14 cellular contexts compared by ENCODE assay signal in genomic region chr2:44580875-44581515, GRCh38.
DNase-seq lines count a peak whose midpoint lies in the region; ATAC-seq lines count a peak whose summit lies in the region.
"Had no signal": no experiment of that assay in that cellular context is flagged by ENCODE, and none has a peak within 500 bp of the region (broad histone marks: within the 10 kb centered on the region; RNA-seq: fewer than 3 reads in every experiment).

No MANE protein-coding gene starts in this region.

- H3K4me1 ChIP-seq in CD4-positive, CD25-positive, alpha-beta regulatory T cell (ENCODE audit: control insufficient read depth, insufficient read depth, low read length, poor library complexity, severe bottlenecking) = peaks cover 4% of the 10 kb centered on the region
- H3K4me1 ChIP-seq: BLaER1 had no signal

- no peaks in the 10 kb centered on the region for H3K9me3 ChIP-seq in CD4-positive, CD25-positive, alpha-beta regulatory T cell (ENCODE audit: control insufficient read depth in 2 of 2, low read length in 2 of 2)
- H3K9me3 ChIP-seq: BLaER1 had no signal

- ATAC-seq in CD4-positive, CD25-positive, alpha-beta regulatory T cell (ENCODE audit: low read depth in 2 of 2) = no peak
- ATAC-seq in activated CD8-positive, alpha-beta T cell treated with anti-CD3 and anti-CD28 coated beads, Interleukin-2, amount 10 ng/mL, durations not matched to agents 7 days and 5 days = peak; percentile 33
- ATAC-seq in activated naive CD8-positive, alpha-beta T cell treated with anti-CD3 and anti-CD28 coated beads, Interleukin-2, amount 50 U/mL, for 24 hours = peak; percentile 34
- peak; percentile 44 for ATAC-seq in stimulated activated naive CD8-positive, alpha-beta T cell treated with anti-CD3 and anti-CD28 coated beads, Interleukin-15, Interleukin-2, amounts not matched to agents 100 U/mL and 50 U/mL, for 24 hours
- no peak for ATAC-seq in GM19467 (IDR thresholded peaks at IDR 0.05; ENCODE audit: unreplicated experiment)
- ATAC-seq: HCT116 had no signal

- H3K36me3 ChIP-seq in CD4-positive, CD25-positive, alpha-beta regulatory T cell (ENCODE audit: control insufficient read depth, insufficient read depth, low read length) = no peaks in the 10 kb centered on the region
- H3K36me3 ChIP-seq: BLaER1 had no signal

- POLR2A ChIA-PET in activated CD8-positive, alpha-beta T cell treated with anti-CD3 and anti-CD28 coated beads, Interleukin-2, amount 10 ng/mL, durations not matched to agents 7 days and 5 days (lab: Charles Lee) = no interaction called here

- no peak for DNase-seq in CD4-positive, CD25-positive, alpha-beta regulatory T cell
- DNase-seq in activated CD8-positive, alpha-beta T cell treated with anti-CD3 and anti-CD28 coated beads, Interleukin-2, amount 10 ng/mL, durations not matched to agents 7 days and 5 days = no peak
- no peak for DNase-seq in activated naive CD8-positive, alpha-beta T cell treated with anti-CD3 and anti-CD28 coated beads, Interleukin-2, amount 50 U/mL, for 24 hours
- no peak for DNase-seq in stimulated activated naive CD8-positive, alpha-beta T cell treated with anti-CD3 and anti-CD28 coated beads, Interleukin-15, Interleukin-2, amounts not matched to agents 100 U/mL and 50 U/mL, for 24 hours
- DNase-seq in islet precursor cell = no peak
- no peak for DNase-seq in GM19240 (ENCODE audit: insufficient read length, low spot score)
- DNase-seq: 8988T, AML-193, Calu3, DMS 273 treated with DMSO at 0.1 percent for 48 hours had no signal

- H3K36me3 Mint-ChIP-seq in CD4-positive, CD25-positive, alpha-beta regulatory T cell = no peaks in the 10 kb centered on the region
- peaks cover 2% of the 10 kb centered on the region for H3K36me3 Mint-ChIP-seq in activated CD8-positive, alpha-beta T cell treated with anti-CD3 and anti-CD28 coated beads, Interleukin-2, amount 10 ng/mL, durations not matched to agents 7 days and 5 days (ENCODE audit: low read depth)
- no peaks in the 10 kb centered on the region for H3K36me3 Mint-ChIP-seq in activated naive CD8-positive, alpha-beta T cell treated with anti-CD3 and anti-CD28 coated beads, Interleukin-2, amount 50 U/mL, for 24 hours (ENCODE audit: low read depth)

- H3K9me3 Mint-ChIP-seq in CD4-positive, CD25-positive, alpha-beta regulatory T cell = no peaks in the 10 kb centered on the region
- no peaks in the 10 kb centered on the region for H3K9me3 Mint-ChIP-seq in activated CD8-positive, alpha-beta T cell treated with anti-CD3 and anti-CD28 coated beads, Interleukin-2, amount 10 ng/mL, durations not matched to agents 7 days and 5 days (ENCODE audit: insufficient read depth)
- H3K9me3 Mint-ChIP-seq in activated naive CD8-positive, alpha-beta T cell treated with anti-CD3 and anti-CD28 coated beads, Interleukin-2, amount 50 U/mL, for 24 hours = no peaks in the 10 kb centered on the region

- H3K27me3 Mint-ChIP-seq in CD4-positive, CD25-positive, alpha-beta regulatory T cell = no peaks in the 10 kb centered on the region
- H3K27me3 Mint-ChIP-seq in activated CD8-positive, alpha-beta T cell treated with anti-CD3 and anti-CD28 coated beads, Interleukin-2, amount 10 ng/mL, durations not matched to agents 7 days and 5 days (ENCODE audit: low read depth) = no peaks in the 10 kb centered on the region
- no peaks in the 10 kb centered on the region for H3K27me3 Mint-ChIP-seq in activated naive CD8-positive, alpha-beta T cell treated with anti-CD3 and anti-CD28 coated beads, Interleukin-2, amount 50 U/mL, for 24 hours

- no peaks in the 10 kb centered on the region for H3K27me3 ChIP-seq in CD4-positive, CD25-positive, alpha-beta regulatory T cell (ENCODE audit: control insufficient read depth, insufficient read depth, low read length)
- H3K27me3 ChIP-seq: BLaER1 had no signal

- no peak overlapping the region for H3K4me3 Mint-ChIP-seq in CD4-positive, CD25-positive, alpha-beta regulatory T cell
- no peak overlapping the region for H3K4me3 Mint-ChIP-seq in activated CD8-positive, alpha-beta T cell treated with anti-CD3 and anti-CD28 coated beads, Interleukin-2, amount 10 ng/mL, durations not matched to agents 7 days and 5 days
- no peak overlapping the region for H3K4me3 Mint-ChIP-seq in activated naive CD8-positive, alpha-beta T cell treated with anti-CD3 and anti-CD28 coated beads, Interleukin-2, amount 50 U/mL, for 24 hours

- CTCF ChIA-PET in activated CD8-positive, alpha-beta T cell treated with anti-CD3 and anti-CD28 coated beads, Interleukin-2, amount 10 ng/mL, durations not matched to agents 7 days and 5 days (lab: Charles Lee) = interaction anchor here (0.7 to 1.8 kb wide), 7 partner anchors 19 to 405 kb away, joined by 3 to 12 read pairs (median 3); no protein-coding TSS in a partner anchor

- no peak overlapping the region for H3K27ac ChIP-seq in CD4-positive, CD25-positive, alpha-beta regulatory T cell (ENCODE audit: insufficient read depth, low read length, poor library complexity, severe bottlenecking)
- H3K27ac ChIP-seq: BLaER1, HL-60 had no signal

- H3K4me3 ChIP-seq in CD4-positive, CD25-positive, alpha-beta regulatory T cell (ENCODE audit: low read depth, low read length) = no peak overlapping the region
- H3K4me3 ChIP-seq: BLaER1 had no signal

- H3K27ac Mint-ChIP-seq in CD4-positive, CD25-positive, alpha-beta regulatory T cell = peak overlapping the region in 2 of 3 donors; percentile 24 to 63
- no peak overlapping the region for H3K27ac Mint-ChIP-seq in activated CD8-positive, alpha-beta T cell treated with anti-CD3 and anti-CD28 coated beads, Interleukin-2, amount 10 ng/mL, durations not matched to agents 7 days and 5 days
- H3K27ac Mint-ChIP-seq in activated naive CD8-positive, alpha-beta T cell treated with anti-CD3 and anti-CD28 coated beads, Interleukin-2, amount 50 U/mL, for 24 hours = peak overlapping the region; percentile 40

- peaks cover 19 to 36% (median 30%) of the 10 kb centered on the region in 4 donors for H3K4me1 Mint-ChIP-seq in CD4-positive, CD25-positive, alpha-beta regulatory T cell
- H3K4me1 Mint-ChIP-seq in activated CD8-positive, alpha-beta T cell treated with anti-CD3 and anti-CD28 coated beads, Interleukin-2, amount 10 ng/mL, durations not matched to agents 7 days and 5 days (ENCODE audit: low read depth) = peaks cover 40% of the 10 kb centered on the region
- peaks cover 68% of the 10 kb centered on the region for H3K4me1 Mint-ChIP-seq in activated naive CD8-positive, alpha-beta T cell treated with anti-CD3 and anti-CD28 coated beads, Interleukin-2, amount 50 U/mL, for 24 hours

Comparison
In these comparisons a context has a peak if more than half of its experiments do, and no peak if none do; other contexts are left out.
1. ATAC-seq: peak in activated CD8-positive, alpha-beta T cell treated with anti-CD3 and anti-CD28 coated beads, Interleukin-2, amount 10 ng/mL, durations not matched to agents 7 days and 5 days (single experiment), activated naive CD8-positive, alpha-beta T cell treated with anti-CD3 and anti-CD28 coated beads, Interleukin-2, amount 50 U/mL, for 24 hours (single experiment) and stimulated activated naive CD8-positive, alpha-beta T cell treated with anti-CD3 and anti-CD28 coated beads, Interleukin-15, Interleukin-2, amounts not matched to agents 100 U/mL and 50 U/mL, for 24 hours (single experiment); none in CD4-positive, CD25-positive, alpha-beta regulatory T cell (0 of 2) and GM19467 (single experiment).